ENCODE assay signal across 26 cellular contexts in genomic region chr1:170630977-170631376, GRCh38. TPM values are rescaled to one million over a fixed set of nuclear protein-coding genes. Genes with fewer than 3 reads are reported as not detected.
"Had no signal": no experiment of that assay in that cellular context is flagged by ENCODE, and none has a peak within 500 bp of the region (broad histone marks: within the 10 kb centered on the region; RNA-seq: fewer than 3 reads in every experiment).

No MANE protein-coding gene starts in this region.

- DNase-seq: activated CD4-positive, alpha-beta T cell treated with anti-CD3 and anti-CD28 coated beads for 36 hours; activated CD4-positive, alpha-beta T cell treated with anti-CD3 and anti-CD28 coated beads, Interleukin-2, amount 50 U/mL, for 4 hours; activated CD8-positive, alpha-beta memory T cell treated with anti-CD3 and anti-CD28 coated beads, Interleukin-2, amount 50 U/mL, for 48 hours; activated CD8-positive, alpha-beta T cell treated with anti-CD3 and anti-CD28 coated beads, Interleukin-2, amount 10 ng/mL, durations not matched to agents 7 days and 5 days; activated naive CD4-positive, alpha-beta T cell treated with anti-CD3 and anti-CD28 coated beads, Interleukin-2, amount 50 U/mL, for 16 hours; activated naive CD8-positive, alpha-beta T cell treated with anti-CD3 and anti-CD28 coated beads, Interleukin-2, amount 10 ng/mL, durations not matched to agents 7 days and 5 days; activated T-cell treated with anti-CD3 and anti-CD28 coated beads, Interleukin-2, amount 50 U/mL, for 1 hour; adrenal gland; anterior cingulate cortex; caudate nucleus; KG1; NCI-H1048; NCI-H146; NCI-H187 treated with DMSO at 0.1 percent for 48 hours; NCI-H2171; NCI-H2227 treated with DMSO at 0.1 percent for 48 hours; NCI-H446 treated with DMSO at 0.1 percent for 48 hours; NCI-H524 treated with DMSO at 0.1 percent for 48 hours; NCI-H748 treated with DMSO at 0.1 percent for 48 hours; NK-92 treated with Interleukin-12 subunit alpha and Interleukin-12 subunit beta, amount 100 ng/mL, for 24 hours; PC-3; SHP77; T-helper 17 cell; T-helper 9 cell had no signal

- H3K27ac ChIP-seq: adrenal gland, breast epithelium had no signal

- H3K4me3 ChIP-seq: adrenal gland, breast epithelium had no signal

- H3K27me3 ChIP-seq: adrenal gland, breast epithelium had no signal

- H3K4me1 ChIP-seq: adrenal gland, breast epithelium had no signal

- H3K27ac Mint-ChIP-seq: activated CD4-positive, alpha-beta T cell treated with anti-CD3 and anti-CD28 coated beads for 36 hours; activated CD8-positive, alpha-beta T cell treated with anti-CD3 and anti-CD28 coated beads, Interleukin-2, amount 10 ng/mL, durations not matched to agents 7 days and 5 days; activated naive CD8-positive, alpha-beta T cell treated with anti-CD3 and anti-CD28 coated beads, Interleukin-2, amount 10 ng/mL, durations not matched to agents 7 days and 5 days; IgD-negative memory B cell; T-helper 17 cell had no signal

- H3K4me3 Mint-ChIP-seq: activated CD4-positive, alpha-beta T cell treated with anti-CD3 and anti-CD28 coated beads for 36 hours; activated CD8-positive, alpha-beta T cell treated with anti-CD3 and anti-CD28 coated beads, Interleukin-2, amount 10 ng/mL, durations not matched to agents 7 days and 5 days; activated naive CD8-positive, alpha-beta T cell treated with anti-CD3 and anti-CD28 coated beads, Interleukin-2, amount 10 ng/mL, durations not matched to agents 7 days and 5 days; IgD-negative memory B cell; T-helper 17 cell had no signal

- H3K36me3 Mint-ChIP-seq: activated naive CD8-positive, alpha-beta T cell treated with anti-CD3 and anti-CD28 coated beads, Interleukin-2, amount 10 ng/mL, durations not matched to agents 7 days and 5 days; IgD-negative memory B cell had no signal

- H3K4me1 Mint-ChIP-seq: activated CD4-positive, alpha-beta T cell treated with anti-CD3 and anti-CD28 coated beads for 36 hours; IgD-negative memory B cell; T-helper 17 cell had no signal

- H3K9me3 ChIP-seq: adrenal gland, breast epithelium had no signal

- H3K36me3 ChIP-seq: adrenal gland, breast epithelium had no signal

RNA-seq across cellular contexts. Expression of gene PRRX1, which starts 33.0 kb away (rescaled TPM):
- total RNA-seq: activated CD4-positive, alpha-beta T cell treated with anti-CD3 and anti-CD28 coated beads for 36 hours; activated CD8-positive, alpha-beta T cell treated with anti-CD3 and anti-CD28 coated beads, Interleukin-2, amount 10 ng/mL, durations not matched to agents 7 days and 5 days; activated naive CD8-positive, alpha-beta T cell treated with anti-CD3 and anti-CD28 coated beads, Interleukin-2, amount 10 ng/mL, durations not matched to agents 7 days and 5 days; PC-3; T-helper 17 cell had no signal
